16 cellular contexts compared by ENCODE assay signal in genomic region chr10:89074120-89074519, GRCh38.
DNase-seq lines count a peak whose midpoint lies in the region; ATAC-seq, FAIRE-seq and TF ChIP-seq lines count a peak whose summit lies in the region.
"Had no signal": no experiment of that assay in that cellular context is flagged by ENCODE, and none has a peak within 500 bp of the region (broad histone marks: within the 10 kb centered on the region; RNA-seq: fewer than 3 reads in every experiment).

No MANE protein-coding gene starts in this region.

- no peak overlapping the region for H3K27ac Mint-ChIP-seq in astrocyte (ENCODE audit: unreplicated experiment)
- H3K27ac Mint-ChIP-seq: endodermal cell, neural progenitor cell had no signal

- H3K79me2 ChIP-seq in astrocyte (ENCODE audit: insufficient read depth, low read length): no peaks in the 10 kb centered on the region

- H3K27me3 Mint-ChIP-seq in astrocyte (ENCODE audit: low read depth, unreplicated experiment): peaks cover 2% of the 10 kb centered on the region

- H3K9me3 Mint-ChIP-seq in astrocyte (ENCODE audit: unreplicated experiment): no peaks in the 10 kb centered on the region
- H3K9me3 Mint-ChIP-seq: activated T-cell treated with anti-CD3 and anti-CD28 coated beads, Interleukin-2, amount 50 U/mL, for 4 hours; endodermal cell; neural progenitor cell had no signal

- TF ChIP-seq CTCF in GM12865 (IDR thresholded peaks at IDR 0.05; ENCODE audit: insufficient read depth, low read depth, low read length, missing control alignments) (no peak), astrocyte (IDR thresholded peaks at IDR 0.05; ENCODE audit: insufficient read depth, low read depth, low read length) (no peak), heart left ventricle (IDR thresholded peaks at IDR 0.05) (no peak)

- DNase-seq in GM12865 (ENCODE audit: low read depth): peak; percentile 27
- peak; percentile 46 for DNase-seq in astrocyte (ENCODE audit: low read depth)
- DNase-seq in heart left ventricle: peak; percentile 38 to 74 (median 54)
- DNase-seq in sciatic nerve (ENCODE audit: low spot score): peak; percentile 85
- DNase-seq in activated effector memory CD4-positive, alpha-beta T cell treated with Interleukin-2 at 50 U/mL for 16 hours: no peak
- DNase-seq in NCI-H187 treated with DMSO at 0.1 percent for 48 hours (lab: John Stamatoyannopoulos, UW): no peak
- DNase-seq in NCI-H226: no peak
- no peak for DNase-seq in activated T-cell treated with anti-CD3 and anti-CD28 coated beads for 4 hours
- DNase-seq: activated T-cell treated with anti-CD3 and anti-CD28 coated beads, Interleukin-2, amount 50 U/mL, for 4 hours; endodermal cell; left colon; NCI-H524; substantia nigra; T-helper 2 cell had no signal

- H3K4me3 ChIP-seq in GM12865 (ENCODE audit: low read depth, low read length) (no peak overlapping the region), astrocyte (ENCODE audit: insufficient read depth, low read depth, low read length) (no peak overlapping the region), heart left ventricle (no peak overlapping the region)
- H3K4me3 ChIP-seq: ascending aorta, neural progenitor cell had no signal

- no peak overlapping the region for H3K4me3 Mint-ChIP-seq in astrocyte (ENCODE audit: unreplicated experiment)
- H3K4me3 Mint-ChIP-seq: activated T-cell treated with anti-CD3 and anti-CD28 coated beads, Interleukin-2, amount 50 U/mL, for 4 hours; endodermal cell; neural progenitor cell had no signal

- H3K36me3 ChIP-seq in astrocyte (ENCODE audit: insufficient read depth, low read length): no peaks in the 10 kb centered on the region
- H3K36me3 ChIP-seq in heart left ventricle: no peaks in the 10 kb centered on the region
- H3K36me3 ChIP-seq: ascending aorta, neural progenitor cell had no signal

- H3K4me2 ChIP-seq in astrocyte (ENCODE audit: low read length): peak overlapping the region; percentile 11
- H3K4me2 ChIP-seq: neural progenitor cell had no signal

- H3K4me1 ChIP-seq in astrocyte (ENCODE audit: insufficient read depth, low read length) (peaks cover 10% of the 10 kb centered on the region), heart left ventricle (peaks cover 0 to 26% (median 9%) of the 10 kb centered on the region in 12 donors)
- H3K4me1 ChIP-seq: ascending aorta, neural progenitor cell had no signal

- H3K4me1 Mint-ChIP-seq in astrocyte (ENCODE audit: low read depth, unreplicated experiment): peaks cover 5% of the 10 kb centered on the region
- H3K4me1 Mint-ChIP-seq: endodermal cell, neural progenitor cell had no signal

- no peak for TF ChIP-seq POLR2A in heart left ventricle (IDR thresholded peaks at IDR 0.05)

- no peak overlapping the region for H3K9ac ChIP-seq in astrocyte (ENCODE audit: low read length)
- H3K9ac ChIP-seq: neural progenitor cell had no signal

- no peaks in the 10 kb centered on the region for H3K36me3 Mint-ChIP-seq in astrocyte (ENCODE audit: low read depth, unreplicated experiment)
- H3K36me3 Mint-ChIP-seq: neural progenitor cell had no signal

- WGBS in heart left ventricle, 4 donors: 37 to 52% (median 51%) methylated on average over 3 of the region's 3 CpGs

- H3K27ac ChIP-seq in astrocyte (ENCODE audit: low read depth, low read length) (no peak overlapping the region), heart left ventricle (peak overlapping the region; percentile 1 to 75 (median 53))
- H3K27ac ChIP-seq: neural progenitor cell had no signal

- H3K9me3 ChIP-seq in astrocyte (ENCODE audit: insufficient read depth, low read depth, low read length): no peaks in the 10 kb centered on the region
- no peaks in the 10 kb centered on the region for H3K9me3 ChIP-seq in heart left ventricle
- H3K9me3 ChIP-seq: ascending aorta had no signal

- no peaks in the 10 kb centered on the region for H3K27me3 ChIP-seq in astrocyte (ENCODE audit: insufficient read depth, low read length)
- no peaks in the 10 kb centered on the region for H3K27me3 ChIP-seq in heart left ventricle
- H3K27me3 ChIP-seq: ascending aorta, neural progenitor cell had no signal

- peak; percentile 61 to 94 (median 72) for ATAC-seq in heart left ventricle
- ATAC-seq in sciatic nerve: peak; percentile 96
- ATAC-seq: activated T-cell treated with anti-CD3 and anti-CD28 coated beads, Interleukin-2, amount 50 U/mL, for 4 hours; left colon had no signal

- H2AFZ ChIP-seq in astrocyte (ENCODE audit: low read depth, low read length): no peak overlapping the region
- H2AFZ ChIP-seq: neural progenitor cell had no signal

- H4K20me1 ChIP-seq in astrocyte (ENCODE audit: insufficient read depth, low read length): no peaks in the 10 kb centered on the region

- intact Hi-C loops in heart left ventricle (cut with DNase I): loop anchor here in 1 of 10 donors (5.0 kb wide), 1 partner anchor 42 kb away; no protein-coding TSS in a partner anchor
- intact Hi-C loops in sciatic nerve (cut with DNase I): no loop called here

- peak; percentile 9 for FAIRE-seq in astrocyte (lab: Jason Lieb, UNC)

Comparison
In these comparisons a context has a peak if more than half of its experiments do, and no peak if none do; other contexts are left out.
1. DNase-seq: peak in GM12865 (single experiment), astrocyte (single experiment), heart left ventricle (5 of 5) and sciatic nerve (single experiment); none in activated effector memory CD4-positive, alpha-beta T cell treated with Interleukin-2 at 50 U/mL for 16 hours (single experiment), NCI-H187 treated with DMSO at 0.1 percent for 48 hours (single experiment), NCI-H226 (single experiment) and activated T-cell treated with anti-CD3 and anti-CD28 coated beads for 4 hours (single experiment).